Comparison of ENCODE assay signal across 8 cellular contexts in the genomic region with DNA sequence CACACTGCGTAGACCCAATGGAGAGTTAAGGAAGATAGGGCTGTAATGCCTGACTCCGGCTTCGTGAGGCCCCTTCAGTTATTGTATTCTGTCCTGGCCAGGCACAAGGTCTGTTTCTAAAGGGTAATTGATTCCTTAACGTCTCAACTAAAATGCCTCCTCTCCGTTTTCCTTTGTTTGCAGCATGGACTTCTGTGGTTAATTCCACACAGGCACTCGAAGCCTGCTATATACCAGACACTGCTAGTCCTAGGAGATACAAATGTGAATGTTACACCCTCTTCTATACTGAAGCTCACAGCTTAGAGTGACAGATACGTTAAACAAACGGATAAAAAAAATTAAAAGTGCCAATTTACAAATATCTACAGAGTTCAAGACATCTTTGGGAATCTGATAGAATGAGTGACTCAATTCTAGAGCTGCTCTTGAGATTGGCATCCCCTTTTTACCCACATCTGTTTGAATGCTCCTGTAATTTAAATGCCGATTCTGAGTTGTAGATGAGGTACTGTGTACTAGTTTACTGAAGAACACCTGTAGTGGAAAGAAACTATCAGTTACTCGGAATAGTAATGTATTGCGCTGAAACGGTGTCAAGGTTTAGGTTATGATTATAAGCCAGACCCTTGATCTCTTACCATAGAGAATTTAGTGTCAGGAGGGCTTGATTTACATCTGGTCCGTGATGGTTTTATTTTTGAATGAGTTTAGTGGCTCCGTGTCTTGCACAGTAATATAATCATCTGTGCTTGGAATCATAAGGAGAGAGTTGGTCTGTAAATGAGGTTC. TPM values are rescaled to one million over a fixed set of nuclear protein-coding genes. Genes with fewer than 3 reads are reported as not detected.
DNase-seq lines count a peak whose midpoint lies in the region; ATAC-seq and TF ChIP-seq lines count a peak whose summit lies in the region.

No MANE protein-coding gene starts in this region.

- H2AFZ ChIP-seq in KMS-11 (ENCODE audit: low read depth), result peak overlapping the region; percentile 43; the same call in 1 of the 2 replicates

- peak overlapping the region; percentile 88 for H3K9ac ChIP-seq in KMS-11

- ATAC-seq in activated CD4-positive, CD25-positive, alpha-beta regulatory T cell treated with anti-CD3 and anti-CD28 coated beads, Interleukin-2, amount 50 U/mL, for 24 hours, result peak; percentile 6 to 8
- ATAC-seq in mucosa of descending colon, result peak; percentile 39
- no peak for ATAC-seq in HG03520 (IDR thresholded peaks at IDR 0.05; ENCODE audit: unreplicated experiment)

- no peak for TF ChIP-seq POLR2A in breast epithelium (IDR thresholded peaks at IDR 0.05)

- intact Hi-C loops in breast epithelium (cut with DNase I; ENCODE audit: low total_unique reads), result no loop called here
- intact Hi-C loops in mucosa of descending colon (cut with DNase I, micrococcal nuclease), result loop anchor here in 1 of 2 donors (5.0 kb wide), 1 partner anchor 109 kb away; a partner anchor contains a TSS
- intact Hi-C loops in posterior vena cava (cut with DNase I), result loop anchor here (5.0 kb wide), 1 partner anchor 109 kb away; a partner anchor contains a TSS

- H3K27me3 ChIP-seq in KMS-11 (ENCODE audit: insufficient read depth, low read depth) (no peaks in the 10 kb centered on the region), breast epithelium (no peaks in the 10 kb centered on the region)

- H3K36me3 ChIP-seq in KMS-11 (ENCODE audit: insufficient read depth), result no peaks in the 10 kb centered on the region
- no peaks in the 10 kb centered on the region for H3K36me3 ChIP-seq in breast epithelium
- H3K36me3 ChIP-seq in mucosa of descending colon (ENCODE audit: low read depth), result no peaks in the 10 kb centered on the region

- H4K20me1 ChIP-seq in KMS-11 (ENCODE audit: insufficient read depth), result no peaks in the 10 kb centered on the region

- H3K4me2 ChIP-seq in KMS-11, result peak overlapping the region; percentile 93

- H3K4me3 ChIP-seq in KMS-11 (IDR thresholded peaks at IDR 0.05; ENCODE audit: insufficient read depth, low read depth, low read length) (no peak overlapping the region), breast epithelium (peak overlapping the region; percentile 80 to 91 (median 84)), mucosa of descending colon (peak overlapping the region; percentile 72)

- no peak for TF ChIP-seq CTCF in KMS-11 (conservative IDR thresholded peaks at IDR 0.05; ENCODE audit: low read depth, low read length)
- TF ChIP-seq CTCF in breast epithelium (IDR thresholded peaks at IDR 0.05), result no peak
- TF ChIP-seq CTCF in mucosa of descending colon (IDR thresholded peaks at IDR 0.05), result no peak

- no peaks in the 10 kb centered on the region for H3K9me3 ChIP-seq in breast epithelium
- H3K9me3 ChIP-seq in mucosa of descending colon, result no peaks in the 10 kb centered on the region

- DNase-seq in activated CD4-positive, CD25-positive, alpha-beta regulatory T cell treated with anti-CD3 and anti-CD28 coated beads, Interleukin-2, amount 50 U/mL, for 72 hours, result no peak
- no peak for DNase-seq in breast epithelium (ENCODE audit: low spot score in 2 of 2)
- no peak for DNase-seq in mucosa of descending colon
- DNase-seq in COLO668 (lab: John Stamatoyannopoulos, UW; ENCODE audit: unreplicated experiment), result no peak
- DNase-seq in posterior vena cava (ENCODE audit: low spot score), result no peak

- H3K4me1 ChIP-seq in KMS-11 (ENCODE audit: low read depth, poor library complexity, severe bottlenecking), result peaks cover 30% of the 10 kb centered on the region
- peaks cover 0 to 16% of the 10 kb centered on the region in 2 donors for H3K4me1 ChIP-seq in breast epithelium
- H3K4me1 ChIP-seq in mucosa of descending colon (ENCODE audit: low read depth), result peaks cover 28% of the 10 kb centered on the region

- H3K27ac ChIP-seq in KMS-11 (peak overlapping the region; percentile 89), breast epithelium (peak overlapping the region; percentile 90 to 92)

- H3K79me2 ChIP-seq in KMS-11 (ENCODE audit: insufficient read depth, low read depth), result peaks cover 57% of the 10 kb centered on the region

RNA-seq across cellular contexts. Expression of a gene that starts 0.8 kb away (rescaled TPM):
- 100 to 1,000 TPM; 150 to 170 (median 156) TPM for total RNA-seq in breast epithelium
- total RNA-seq in mucosa of descending colon, result 100 to 1,000 TPM; 130 to 183 (median 159) TPM
- total RNA-seq in posterior vena cava, result 100 to 1,000 TPM; 159 to 191 TPM
